Comparison of ENCODE assay signal across 19 cellular contexts in genomic region chr11:19372381-19372780, GRCh38.
DNase-seq lines count a peak whose midpoint lies in the region; ATAC-seq lines count a peak whose summit lies in the region.
"Had no signal": no experiment of that assay in that cellular context is flagged by ENCODE, and none has a peak within 500 bp of the region (broad histone marks: within the 10 kb centered on the region; RNA-seq: fewer than 3 reads in every experiment).

No MANE protein-coding gene starts in this region.

- H3K36me3 ChIP-seq in adipocyte (ENCODE audit: control insufficient read depth, insufficient read depth, low read length, severe bottlenecking) (no peaks in the 10 kb centered on the region), trophoblast cell (ENCODE audit: control insufficient read depth in 1 of 2, insufficient read depth in 2 of 2, low read length in 2 of 2) (no peaks in the 10 kb centered on the region)
- H3K36me3 ChIP-seq: BE2C had no signal

- no peak overlapping the region for H3K4me2 ChIP-seq in trophoblast cell (ENCODE audit: low read length)

- H3K4me3 ChIP-seq in adipocyte (ENCODE audit: low read length): no peak overlapping the region
- H3K4me3 ChIP-seq in trophoblast cell (ENCODE audit: low read depth, low read length): no peak overlapping the region
- H3K4me3 ChIP-seq: GM23248 had no signal

- H2AK5ac ChIP-seq in trophoblast cell (ENCODE audit: low read length): peak overlapping the region; percentile 65

- no peak overlapping the region for H3K18ac ChIP-seq in trophoblast cell (ENCODE audit: low read length)

- H2AFZ ChIP-seq in trophoblast cell (ENCODE audit: insufficient read depth, low read length, poor library complexity): no peak overlapping the region
- H2AFZ ChIP-seq: GM23248 had no signal

- H4K91ac ChIP-seq in trophoblast cell (ENCODE audit: low read depth, low read length): no peak overlapping the region

- DNase-seq in NCI-H2227 (lab: John Stamatoyannopoulos, UW; ENCODE audit: unreplicated experiment) (peak; percentile 14), NCI-H2227 treated with DMSO at 0.1 percent for 48 hours (lab: John Stamatoyannopoulos, UW) (no peak), adipocyte (ENCODE audit: low read depth) (no peak), trophoblast cell (no peak), DMS79 treated with DMSO at 0.1 percent for 48 hours (lab: John Stamatoyannopoulos, UW) (no peak)
- DNase-seq in stimulated activated naive CD8-positive, alpha-beta T cell treated with anti-CD3 and anti-CD28 coated beads, Interleukin-15, Interleukin-2, amounts not matched to agents 100 U/mL and 50 U/mL, for 24 hours: no peak
- DNase-seq: ACHN; AML-193; BE2C; C1 segment of cervical spinal cord; Calu3; CD4-positive, alpha-beta memory T cell; COR-L47; DMS53; DND-41; GM23248; H7; HCEC 1CT had no signal

- H3K79me2 ChIP-seq in trophoblast cell (ENCODE audit: control insufficient read depth, insufficient read depth, low read length, poor library complexity): no peaks in the 10 kb centered on the region

- H2BK5ac ChIP-seq in trophoblast cell (ENCODE audit: low read depth, low read length, poor library complexity): no peak overlapping the region

- H3K9me3 ChIP-seq in adipocyte (ENCODE audit: control insufficient read depth, low read length) (no peaks in the 10 kb centered on the region), trophoblast cell (ENCODE audit: insufficient read depth, low read depth, low read length) (no peaks in the 10 kb centered on the region)
- H3K9me3 ChIP-seq: BE2C had no signal

- peak overlapping the region; percentile 63 for H2BK12ac ChIP-seq in trophoblast cell (ENCODE audit: low read length)

- H3K9ac ChIP-seq in adipocyte (ENCODE audit: low read length): peak overlapping the region; percentile 57
- no peak overlapping the region for H3K9ac ChIP-seq in trophoblast cell (ENCODE audit: low read length)
- H3K9ac ChIP-seq: GM23248 had no signal

- no peak overlapping the region for H4K12ac ChIP-seq in trophoblast cell (ENCODE audit: low read depth, low read length)

- no peak overlapping the region for H4K8ac ChIP-seq in trophoblast cell (ENCODE audit: low read depth, low read length)

- H3K79me1 ChIP-seq in trophoblast cell (ENCODE audit: low read length): peaks cover 9% of the 10 kb centered on the region

- H3K27me3 ChIP-seq in adipocyte (replicated peaks; ENCODE audit: control insufficient read depth, insufficient read depth, low read length) (no peaks in the 10 kb centered on the region), trophoblast cell (ENCODE audit: insufficient read depth, low read length) (no peaks in the 10 kb centered on the region)
- H3K27me3 ChIP-seq: BE2C had no signal

- peak overlapping the region; percentile 17 for H2BK120ac ChIP-seq in trophoblast cell (ENCODE audit: insufficient read depth, low read length, poor library complexity)

- H3K4ac ChIP-seq in trophoblast cell (ENCODE audit: low read depth, low read length): no peak overlapping the region

- ATAC-seq in stimulated activated naive CD8-positive, alpha-beta T cell treated with anti-CD3 and anti-CD28 coated beads, Interleukin-15, Interleukin-2, amounts not matched to agents 100 U/mL and 50 U/mL, for 24 hours: no peak

- no CpG with 5 or more reads among the region's 4 CpGs for WGBS in trophoblast cell (ENCODE audit: extremely low coverage, insufficient coverage, insufficient read length)

- peaks cover 88% of the 10 kb centered on the region for H3K4me1 ChIP-seq in adipocyte (ENCODE audit: control insufficient read depth, insufficient read depth, low read length)
- H3K4me1 ChIP-seq in trophoblast cell (ENCODE audit: control insufficient read depth in 1 of 2, insufficient read depth in 2 of 2, low read length in 2 of 2): peaks cover 4 to 14% of the 10 kb centered on the region in 2 experiments
- H3K4me1 ChIP-seq: BE2C had no signal

- no peak overlapping the region for H3K27ac ChIP-seq in trophoblast cell (ENCODE audit: low read depth, low read length)
- H3K27ac ChIP-seq: 22Rv1, GM23248 had no signal

- no peak overlapping the region for H3K23ac ChIP-seq in trophoblast cell (ENCODE audit: low read length)

- H3K14ac ChIP-seq in trophoblast cell (ENCODE audit: low read length): no peak overlapping the region
